8 cellular contexts compared by ENCODE assay signal in genomic region chr17:51154176-51154575, GRCh38. TPM values are rescaled to one million over a fixed set of nuclear protein-coding genes. Genes with fewer than 3 reads are reported as not detected.
DNase-seq lines count a peak whose midpoint lies in the region; ATAC-seq and TF ChIP-seq lines count a peak whose summit lies in the region.

No MANE protein-coding gene starts in this region.

- ATAC-seq in GM18520 (IDR thresholded peaks at IDR 0.05; ENCODE audit: unreplicated experiment) (no peak), GM19463 (IDR thresholded peaks at IDR 0.05; ENCODE audit: unreplicated experiment) (no peak)

- H3K4me1 ChIP-seq in endodermal cell (ENCODE audit: control insufficient read depth, insufficient read depth, low read length) (peaks cover 2% of the 10 kb centered on the region), ovary (ENCODE audit: insufficient read depth) (peaks cover 5% of the 10 kb centered on the region)

- H3K36me3 ChIP-seq in endodermal cell (ENCODE audit: control insufficient read depth, insufficient read depth, low read length), result peaks cover 23% of the 10 kb centered on the region
- no peaks in the 10 kb centered on the region for H3K36me3 ChIP-seq in ovary

- no peak for TF ChIP-seq POLR2A in ovary (IDR thresholded peaks at IDR 0.05)

- H3K9me3 Mint-ChIP-seq in endodermal cell, result no peaks in the 10 kb centered on the region

- H3K27me3 ChIP-seq in endodermal cell (ENCODE audit: control insufficient read depth, insufficient read depth, low read length, poor library complexity, severe bottlenecking), result no peaks in the 10 kb centered on the region
- no peaks in the 10 kb centered on the region for H3K27me3 ChIP-seq in ovary

- no peak overlapping the region for H3K27ac Mint-ChIP-seq in endodermal cell

- 16 to 36% methylated on average over 4 to 6 of the region's 6 CpGs for WGBS in endodermal cell (ENCODE audit: insufficient coverage in 1 of 2, insufficient read length in 1 of 2), 2 experiments
- 1 to 5% (median 5%) methylated on average over 6 of the region's 6 CpGs for WGBS in ovary, 3 donors

- H3K27ac ChIP-seq in endodermal cell (ENCODE audit: low read depth, low read length) (peak overlapping the region; percentile 74), ovary (no peak overlapping the region)

- TF ChIP-seq EP300 in ovary (IDR thresholded peaks at IDR 0.05), result no peak

- no peak overlapping the region for H3K4me3 Mint-ChIP-seq in endodermal cell

- H3K4me3 ChIP-seq in endodermal cell (ENCODE audit: low read length) (peak overlapping the region; percentile 93), ovary (peak overlapping the region; percentile 36)

- peak; percentile 41 for DNase-seq in EH (ENCODE audit: low read depth)
- DNase-seq in NAMALWA (ENCODE audit: low spot score), result peak; percentile 44
- no peak for DNase-seq in endodermal cell
- no peak for DNase-seq in ovary
- DNase-seq in AG08396 (ENCODE audit: low spot score), result no peak
- no peak for DNase-seq in NCI-H1105 treated with DMSO at 0.1 percent for 48 hours (lab: John Stamatoyannopoulos, UW)

- intact Hi-C loops in ovary (cut with DNase I), result loop anchor here in 2 of 4 donors (5.0 to 10.0 kb wide), 3 partner anchors 37 to 157 kb away; no protein-coding TSS in a partner anchor

- H3K9me3 ChIP-seq in endodermal cell (ENCODE audit: control insufficient read depth, low read length) (no peaks in the 10 kb centered on the region), ovary (no peaks in the 10 kb centered on the region)

- TF ChIP-seq CTCF in endodermal cell (conservative IDR thresholded peaks at IDR 0.05) (no peak), ovary (IDR thresholded peaks at IDR 0.05) (no peak)

- H3K9ac ChIP-seq in endodermal cell (ENCODE audit: extremely low read depth, low read length, poor library complexity, severe bottlenecking), result peak overlapping the region; percentile 83

- H3K36me3 Mint-ChIP-seq in endodermal cell (ENCODE audit: low read depth), result peaks cover 27% of the 10 kb centered on the region

- no peaks in the 10 kb centered on the region for H3K4me1 Mint-ChIP-seq in endodermal cell

- H3K27me3 Mint-ChIP-seq in endodermal cell (ENCODE audit: insufficient read depth), result no peaks in the 10 kb centered on the region

RNA-seq across cellular contexts. Expression of gene NME1, which starts 0.8 kb away (rescaled TPM):
- total RNA-seq in endodermal cell (100 to 1,000 TPM in 1 of 2 donors, 10 to 100 TPM in 1; 99.6 to 107 TPM), ovary (10 to 100 TPM; 17.0 to 83.8 (median 50.5) TPM)
- 134 TPM for polyA plus RNA-seq in endodermal cell (2013, experiment 1 of 2)
- 136 TPM for polyA plus RNA-seq in endodermal cell (2013, experiment 2 of 2)
- 10 to 100 TPM; 27.2 to 58.5 TPM for polyA plus RNA-seq in ovary

RNA-seq across cellular contexts. Expression of gene NME2, which starts 12.0 kb away (rescaled TPM):
- total RNA-seq in endodermal cell, result 100 to 1,000 TPM; 560 to 707 TPM
- polyA plus RNA-seq in endodermal cell (2013, experiment 1 of 2), result 337 TPM
- 326 TPM for polyA plus RNA-seq in endodermal cell (2013, experiment 2 of 2)
- total RNA-seq in ovary, result 100 to 1,000 TPM; 376 to 565 (median 502) TPM
- 100 to 1,000 TPM; 433 to 717 TPM for polyA plus RNA-seq in ovary

RNA-seq across cellular contexts. Expression of gene SPAG9, which starts 33.5 kb away (rescaled TPM):
- total RNA-seq in endodermal cell (10 to 100 TPM; 64.8 to 77.7 TPM), ovary (100 to 1,000 TPM in 2 of 7 donors, 10 to 100 TPM in 5; 63.4 to 103 (median 89.5) TPM)
- polyA plus RNA-seq in endodermal cell (2013, experiment 1 of 2), result 140 TPM
- polyA plus RNA-seq in endodermal cell (2013, experiment 2 of 2), result 131 TPM
- 10 to 100 TPM; 28.8 to 69.6 TPM for polyA plus RNA-seq in ovary

Comparison
In these comparisons a context has a peak if more than half of its experiments do, and no peak if none do; other contexts are left out.
1. DNase-seq: peak in EH (single experiment) and NAMALWA (single experiment); none in endodermal cell (single experiment), ovary (0 of 5), AG08396 (single experiment) and NCI-H1105 treated with DMSO at 0.1 percent for 48 hours (single experiment).